9 cellular contexts compared by ENCODE assay signal in genomic region chr10:73907841-73908517, GRCh38. TPM values are rescaled to one million over a fixed set of nuclear protein-coding genes. Genes with fewer than 3 reads are reported as not detected.
DNase-seq lines count a peak whose midpoint lies in the region; ATAC-seq, FAIRE-seq and TF ChIP-seq lines count a peak whose summit lies in the region.
"Had no signal": no experiment of that assay in that cellular context is flagged by ENCODE, and none has a peak within 500 bp of the region (broad histone marks: within the 10 kb centered on the region; RNA-seq: fewer than 3 reads in every experiment).

No MANE protein-coding gene starts in this region.

- peak overlapping the region; percentile 87 to 88 for H3K27ac ChIP-seq in thoracic aorta

- TF ChIP-seq CTCF in thoracic aorta (IDR thresholded peaks at IDR 0.05): no peak

- H3K36me3 ChIP-seq in thoracic aorta: no peaks in the 10 kb centered on the region

- peaks cover 44% of the 10 kb centered on the region for H3K4me1 Mint-ChIP-seq in activated CD4-positive, alpha-beta T cell treated with anti-CD3 and anti-CD28 coated beads, Interleukin-2, amount 10 ng/mL, durations not matched to agents 7 days and 5 days
- peaks cover 40% of the 10 kb centered on the region for H3K4me1 Mint-ChIP-seq in activated T-helper 2 cell treated with anti-CD3 and anti-CD28 coated beads, Interferon-gamma antibody, Interleukin-2, Interleukin-4, amounts not matched to agents 10 μg/mL and 5 μg/mL and 100 μg/mL, durations not matched to agents 14 hours and 24 hours and 36 hours (ENCODE audit: low read depth)
- H3K4me1 Mint-ChIP-seq in immature natural killer cell: peaks cover 34 to 39% of the 10 kb centered on the region in 2 donors

- no peak for DNase-seq in activated CD4-positive, alpha-beta T cell treated with anti-CD3 and anti-CD28 coated beads, Interleukin-2, amount 10 ng/mL, durations not matched to agents 7 days and 5 days
- DNase-seq in activated CD4-positive, alpha-beta T cell treated with anti-CD3 and anti-CD28 coated beads for 4 hours: no peak
- DNase-seq in activated T-helper 2 cell treated with anti-CD3 and anti-CD28 coated beads, Interferon-gamma antibody, Interleukin-2, Interleukin-4, amounts not matched to agents 10 μg/mL and 5 μg/mL and 100 μg/mL, durations not matched to agents 14 hours and 24 hours and 36 hours (ENCODE audit: low spot score): no peak
- DNase-seq in immature natural killer cell (no peak), thoracic aorta (ENCODE audit: low spot score) (no peak), HTR-8/SVneo (ENCODE audit: insufficient read length, low spot score) (no peak)
- no peak for DNase-seq in stimulated activated CD8-positive, alpha-beta memory T cell treated with anti-CD3 and anti-CD28 coated beads, Interleukin-4, amount 100 ng/mL, for 48 hours
- DNase-seq: SHP77 treated with DMSO at 0.1 percent for 48 hours had no signal

- no peaks in the 10 kb centered on the region for H3K27me3 ChIP-seq in thoracic aorta (replicated peaks; ENCODE audit: insufficient read depth)

- peaks cover 41% of the 10 kb centered on the region for H3K27me3 Mint-ChIP-seq in activated CD4-positive, alpha-beta T cell treated with anti-CD3 and anti-CD28 coated beads, Interleukin-2, amount 10 ng/mL, durations not matched to agents 7 days and 5 days
- H3K27me3 Mint-ChIP-seq in activated T-helper 2 cell treated with anti-CD3 and anti-CD28 coated beads, Interferon-gamma antibody, Interleukin-2, Interleukin-4, amounts not matched to agents 10 μg/mL and 5 μg/mL and 100 μg/mL, durations not matched to agents 14 hours and 24 hours and 36 hours (ENCODE audit: low read depth): peaks cover 5% of the 10 kb centered on the region
- peaks cover 4 to 19% (median 15%) of the 10 kb centered on the region in 3 donors for H3K27me3 Mint-ChIP-seq in immature natural killer cell (ENCODE audit: low read depth in 3 of 3)

- H3K4me3 Mint-ChIP-seq in activated CD4-positive, alpha-beta T cell treated with anti-CD3 and anti-CD28 coated beads, Interleukin-2, amount 10 ng/mL, durations not matched to agents 7 days and 5 days: peak overlapping the region; percentile 26
- peak overlapping the region; percentile 58 for H3K4me3 Mint-ChIP-seq in activated T-helper 2 cell treated with anti-CD3 and anti-CD28 coated beads, Interferon-gamma antibody, Interleukin-2, Interleukin-4, amounts not matched to agents 10 μg/mL and 5 μg/mL and 100 μg/mL, durations not matched to agents 14 hours and 24 hours and 36 hours (ENCODE audit: low read depth)
- peak overlapping the region; percentile 17 to 67 (median 53) for H3K4me3 Mint-ChIP-seq in immature natural killer cell

- no peaks in the 10 kb centered on the region for H3K9me3 ChIP-seq in thoracic aorta

- ATAC-seq in thoracic aorta (ENCODE audit: insufficient number of reproducible peaks, low FRiP score, low read depth) (no peak), HG03097 (IDR thresholded peaks at IDR 0.05; ENCODE audit: low FRiP score, unreplicated experiment) (no peak)

- H3K27ac Mint-ChIP-seq in activated CD4-positive, alpha-beta T cell treated with anti-CD3 and anti-CD28 coated beads, Interleukin-2, amount 10 ng/mL, durations not matched to agents 7 days and 5 days: no peak overlapping the region
- peak overlapping the region; percentile 59 for H3K27ac Mint-ChIP-seq in activated T-helper 2 cell treated with anti-CD3 and anti-CD28 coated beads, Interferon-gamma antibody, Interleukin-2, Interleukin-4, amounts not matched to agents 10 μg/mL and 5 μg/mL and 100 μg/mL, durations not matched to agents 14 hours and 24 hours and 36 hours
- no peak overlapping the region for H3K27ac Mint-ChIP-seq in immature natural killer cell

- peaks cover 2% of the 10 kb centered on the region for H3K36me3 Mint-ChIP-seq in activated CD4-positive, alpha-beta T cell treated with anti-CD3 and anti-CD28 coated beads, Interleukin-2, amount 10 ng/mL, durations not matched to agents 7 days and 5 days (ENCODE audit: low read depth)
- peaks cover 3% of the 10 kb centered on the region for H3K36me3 Mint-ChIP-seq in activated T-helper 2 cell treated with anti-CD3 and anti-CD28 coated beads, Interferon-gamma antibody, Interleukin-2, Interleukin-4, amounts not matched to agents 10 μg/mL and 5 μg/mL and 100 μg/mL, durations not matched to agents 14 hours and 24 hours and 36 hours (ENCODE audit: low read depth)
- H3K36me3 Mint-ChIP-seq in immature natural killer cell: peaks cover 0 to 3% (median 0%) of the 10 kb centered on the region in 3 donors

- POLR2A ChIA-PET in activated CD4-positive, alpha-beta T cell treated with anti-CD3 and anti-CD28 coated beads, Interleukin-2, amount 10 ng/mL, durations not matched to agents 7 days and 5 days (lab: Charles Lee): no interaction called here

- CTCF ChIA-PET in activated CD4-positive, alpha-beta T cell treated with anti-CD3 and anti-CD28 coated beads, Interleukin-2, amount 10 ng/mL, durations not matched to agents 7 days and 5 days (lab: Charles Lee): interaction anchor here (0.7 to 1.6 kb wide), 6 partner anchors 9 to 50 kb away, joined by 3 to 4 read pairs (median 4); no protein-coding TSS in a partner anchor

- H3K9me3 Mint-ChIP-seq in activated CD4-positive, alpha-beta T cell treated with anti-CD3 and anti-CD28 coated beads, Interleukin-2, amount 10 ng/mL, durations not matched to agents 7 days and 5 days: no peaks in the 10 kb centered on the region
- H3K9me3 Mint-ChIP-seq in activated T-helper 2 cell treated with anti-CD3 and anti-CD28 coated beads, Interferon-gamma antibody, Interleukin-2, Interleukin-4, amounts not matched to agents 10 μg/mL and 5 μg/mL and 100 μg/mL, durations not matched to agents 14 hours and 24 hours and 36 hours: no peaks in the 10 kb centered on the region
- H3K9me3 Mint-ChIP-seq in immature natural killer cell: no peaks in the 10 kb centered on the region

- FAIRE-seq in HTR-8/SVneo (lab: Jason Lieb, UNC): no peak

- H3K4me1 ChIP-seq in thoracic aorta (ENCODE audit: control insufficient read depth in 1 of 2, low read depth in 2 of 2): peaks cover 10 to 63% of the 10 kb centered on the region in 2 donors

- intact Hi-C loops in activated T-helper 2 cell treated with anti-CD3 and anti-CD28 coated beads, Interferon-gamma antibody, Interleukin-2, Interleukin-4, amounts not matched to agents 10 μg/mL and 5 μg/mL and 100 μg/mL, durations not matched to agents 14 hours and 24 hours and 36 hours (cut with micrococcal nuclease): loop anchor here (2.0 kb wide), 2 partner anchors 19 to 49 kb away; no protein-coding TSS in a partner anchor

- no peak overlapping the region for H3K4me3 ChIP-seq in thoracic aorta

RNA-seq across cellular contexts. Expression of gene PLAU, which starts 3.0 kb away (rescaled TPM):
- under 1 TPM; 0.89 to 0.96 TPM for total RNA-seq in activated CD4-positive, alpha-beta T cell treated with anti-CD3 and anti-CD28 coated beads, Interleukin-2, amount 10 ng/mL, durations not matched to agents 7 days and 5 days
- total RNA-seq in activated T-helper 2 cell treated with anti-CD3 and anti-CD28 coated beads, Interferon-gamma antibody, Interleukin-2, Interleukin-4, amounts not matched to agents 10 μg/mL and 5 μg/mL and 100 μg/mL, durations not matched to agents 14 hours and 24 hours and 36 hours: 1.7 and 1.8 TPM in 2 replicates
- polyA plus RNA-seq in immature natural killer cell: under 1 TPM in 1 of 3 donors, not detected in 2; 0.08 TPM
- 100 to 1,000 TPM in 1 of 2 donors, 1 to 10 TPM in 1; 8.1 to 100 TPM for total RNA-seq in thoracic aorta

RNA-seq across cellular contexts. Expression of gene CAMK2G, which starts 33.6 kb away (rescaled TPM):
- 10 to 100 TPM; 54.4 to 55.8 TPM for total RNA-seq in activated CD4-positive, alpha-beta T cell treated with anti-CD3 and anti-CD28 coated beads, Interleukin-2, amount 10 ng/mL, durations not matched to agents 7 days and 5 days
- total RNA-seq in activated T-helper 2 cell treated with anti-CD3 and anti-CD28 coated beads, Interferon-gamma antibody, Interleukin-2, Interleukin-4, amounts not matched to agents 10 μg/mL and 5 μg/mL and 100 μg/mL, durations not matched to agents 14 hours and 24 hours and 36 hours: 25.8 and 26.4 TPM in 2 replicates
- polyA plus RNA-seq in immature natural killer cell: 1 to 10 TPM; 4.8 to 5.8 (median 5.0) TPM
- 100 to 1,000 TPM in 1 of 2 donors, 10 to 100 TPM in 1; 78.8 to 149 TPM for total RNA-seq in thoracic aorta
